In genomic region chr2:110424421-110424820, GRCh38 we compare ENCODE assay signal across 13 cellular contexts. TPM values are rescaled to one million over a fixed set of nuclear protein-coding genes. Genes with fewer than 3 reads are reported as not detected.
A peak's percentile ranks its signal among the peaks of the same experiment; 100 is the strongest.
DNase-seq lines count a peak whose midpoint lies in the region; ATAC-seq and TF ChIP-seq lines count a peak whose summit lies in the region.
"Not testable (repeated sequence)": the region's sequence is repeated elsewhere in the genome, so short reads cannot be mapped to it uniquely, and the experiment has no call there.
"Had no signal": no experiment of that assay in that cellular context is flagged by ENCODE, and none has a peak within 500 bp of the region (broad histone marks: within the 10 kb centered on the region; RNA-seq: fewer than 3 reads in every experiment).

No MANE protein-coding gene starts in this region.

- H3K9me3 Mint-ChIP-seq in CD14-positive monocyte; activated CD4-positive, alpha-beta T cell treated with anti-CD3 and anti-CD28 coated beads, Interleukin-2, amount 10 ng/mL, durations not matched to agents 24 days and 14 days: not testable (repeated sequence)

- not testable (repeated sequence) for H3K27ac ChIP-seq in right lobe of liver

- not testable (repeated sequence) for TF ChIP-seq POLR2A in right lobe of liver (IDR thresholded peaks at IDR 0.05)

- not testable (repeated sequence) for H3K27ac Mint-ChIP-seq in CD14-positive monocyte; activated CD4-positive, alpha-beta T cell treated with anti-CD3 and anti-CD28 coated beads, Interleukin-2, amount 10 ng/mL, durations not matched to agents 24 days and 14 days

- H3K9me3 ChIP-seq in right lobe of liver: not testable (repeated sequence)

- intact Hi-C loops in CD14-positive monocyte (cut with micrococcal nuclease); activated CD4-positive, alpha-beta T cell treated with anti-CD3 and anti-CD28 coated beads, Interleukin-2, amount 10 ng/mL, durations not matched to agents 24 days and 14 days (cut with micrococcal nuclease); Right ventricle myocardium inferior (cut with DNase I); left cardiac atrium (cut with DNase I); right lobe of liver (cut with DNase I); sciatic nerve (cut with DNase I): not testable (repeated sequence)

- not testable (repeated sequence) for H3K36me3 Mint-ChIP-seq in CD14-positive monocyte; activated CD4-positive, alpha-beta T cell treated with anti-CD3 and anti-CD28 coated beads, Interleukin-2, amount 10 ng/mL, durations not matched to agents 24 days and 14 days (ENCODE audit: low read depth)

- not testable (repeated sequence) for H3K4me1 ChIP-seq in right lobe of liver

- H3K4me3 ChIP-seq in right lobe of liver: not testable (repeated sequence)

- no CpG with 5 or more reads among the region's 4 CpGs for WGBS in right lobe of liver (ENCODE audit: insufficient coverage, low coverage, low lambda C conversion rate, missing lambda C conversion rate)

- not testable (repeated sequence) for H3K4me3 Mint-ChIP-seq in CD14-positive monocyte; activated CD4-positive, alpha-beta T cell treated with anti-CD3 and anti-CD28 coated beads, Interleukin-2, amount 10 ng/mL, durations not matched to agents 24 days and 14 days

- not testable (repeated sequence) for ATAC-seq in Right ventricle myocardium inferior, left cardiac atrium, sciatic nerve
- ATAC-seq in right lobe of liver: peak in 1 of 4 donors; percentile 23

- not testable (repeated sequence) for TF ChIP-seq CTCF in CD14-positive monocyte (IDR thresholded peaks at IDR 0.05); right lobe of liver (IDR thresholded peaks at IDR 0.05)

- H3K27me3 Mint-ChIP-seq in CD14-positive monocyte (ENCODE audit: low read depth in 3 of 3); activated CD4-positive, alpha-beta T cell treated with anti-CD3 and anti-CD28 coated beads, Interleukin-2, amount 10 ng/mL, durations not matched to agents 24 days and 14 days: not testable (repeated sequence)

- H3K4me1 Mint-ChIP-seq in CD14-positive monocyte; activated CD4-positive, alpha-beta T cell treated with anti-CD3 and anti-CD28 coated beads, Interleukin-2, amount 10 ng/mL, durations not matched to agents 24 days and 14 days: not testable (repeated sequence)

- H3K27me3 ChIP-seq in right lobe of liver: not testable (repeated sequence)

- not testable (repeated sequence) for H3K36me3 ChIP-seq in right lobe of liver

- DNase-seq in CD14-positive monocyte (ENCODE audit: low spot score): peak; percentile 11
- DNase-seq in activated CD4-positive, alpha-beta T cell treated with anti-CD3 and anti-CD28 coated beads, Interleukin-2, amount 10 ng/mL, durations not matched to agents 24 days and 14 days: peak; percentile 18
- DNase-seq in activated T-cell treated with anti-CD3 and anti-CD28 coated beads, Interleukin-2, amount 50 U/mL, for 1 hour: peak; percentile 4
- DNase-seq in Right ventricle myocardium inferior (ENCODE audit: missing footprints): peak; percentile 17
- DNase-seq in left cardiac atrium: peak; percentile 1
- DNase-seq in right lobe of liver: peak in 2 of 3 donors; percentile 6 to 8
- DNase-seq in sciatic nerve (ENCODE audit: low spot score): peak; percentile 9
- peak; percentile 8 for DNase-seq in stimulated activated CD8-positive, alpha-beta memory T cell treated with anti-CD3 and anti-CD28 coated beads, Interleukin-4, amount 100 ng/mL, for 48 hours

RNA-seq across cellular contexts. Expression of gene LIMS4, which starts 48.2 kb away (rescaled TPM):
- polyA plus RNA-seq in CD14-positive monocyte: 1 to 10 TPM; 5.1 TPM
- total RNA-seq in activated CD4-positive, alpha-beta T cell treated with anti-CD3 and anti-CD28 coated beads, Interleukin-2, amount 10 ng/mL, durations not matched to agents 24 days and 14 days: not detected in 2 replicates
- total RNA-seq in Right ventricle myocardium inferior: 3.7 TPM
- total RNA-seq in left cardiac atrium: 1 to 10 TPM; 2.7 to 4.0 TPM
- total RNA-seq in right lobe of liver: under 1 TPM in 1 of 6 experiments, not detected in 5; 0.30 TPM
- total RNA-seq in sciatic nerve: 2.2 TPM
- total RNA-seq: Calu3; CD4-positive, alpha-beta T cell; G401; GM23338; H4 had no signal
